9 cellular contexts compared by ENCODE assay signal in the genomic region with DNA sequence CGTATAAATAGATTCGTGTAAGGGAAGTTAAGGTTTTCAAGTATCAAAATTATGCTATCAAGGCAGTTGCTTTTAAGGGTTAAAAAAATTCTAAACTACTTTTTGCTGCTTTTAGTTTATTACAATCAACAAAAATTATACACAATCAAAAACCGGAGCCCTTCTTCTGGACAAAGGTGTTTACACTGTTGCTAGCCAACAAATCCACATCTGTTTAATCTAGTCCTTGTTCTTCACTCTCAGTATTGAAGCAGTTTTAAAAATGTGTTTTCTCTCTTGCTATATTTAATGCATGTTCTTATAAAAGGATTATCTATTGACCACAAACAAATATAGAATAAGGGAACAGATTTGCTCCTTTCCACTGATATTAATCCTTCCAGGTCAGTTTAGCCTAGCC. TPM values are rescaled to one million over a fixed set of nuclear protein-coding genes. Genes with fewer than 3 reads are reported as not detected.
DNase-seq lines count a peak whose midpoint lies in the region; ATAC-seq and TF ChIP-seq lines count a peak whose summit lies in the region.
"Had no signal": no experiment of that assay in that cellular context is flagged by ENCODE, and none has a peak within 500 bp of the region (broad histone marks: within the 10 kb centered on the region; RNA-seq: fewer than 3 reads in every experiment).

No MANE protein-coding gene starts in this region.

- no peak for TF ChIP-seq CTCF in CD8-positive, alpha-beta T cell (IDR thresholded peaks at IDR 0.05)
- TF ChIP-seq CTCF in Loucy (conservative IDR thresholded peaks at IDR 0.05; ENCODE audit: low read length) (no peak), colonic mucosa (IDR thresholded peaks at IDR 0.05) (no peak), neural crest cell (conservative IDR thresholded peaks at IDR 0.05) (no peak)

- H3K9me3 ChIP-seq in CD8-positive, alpha-beta T cell (ENCODE audit: low read length), result no peaks in the 10 kb centered on the region
- H3K9me3 ChIP-seq in Loucy (ENCODE audit: insufficient read depth, low read depth, low read length) (peaks cover 4% of the 10 kb centered on the region; the same call in 1 of the 2 replicates), colonic mucosa (no peaks in the 10 kb centered on the region)

- DNase-seq in CD8-positive, alpha-beta T cell, result no peak
- DNase-seq in colonic mucosa (no peak), neural crest cell (ENCODE audit: low read depth, low spot score) (no peak), EL (no peak)
- DNase-seq: activated gamma-delta T cell had no signal

- peaks cover 56% of the 10 kb centered on the region for H3K36me3 Mint-ChIP-seq in CD8-positive, alpha-beta T cell
- H3K36me3 Mint-ChIP-seq in neural crest cell (ENCODE audit: low read depth), result peaks cover 35% of the 10 kb centered on the region

- no peak for ATAC-seq in CD8-positive, alpha-beta T cell
- ATAC-seq in GM21515 (IDR thresholded peaks at IDR 0.05; ENCODE audit: unreplicated experiment), result no peak
- no peak for ATAC-seq in GM19395 (IDR thresholded peaks at IDR 0.05; ENCODE audit: unreplicated experiment)
- ATAC-seq in GM19351 (IDR thresholded peaks at IDR 0.05; ENCODE audit: unreplicated experiment), result no peak

- H3K9me2 ChIP-seq in Loucy (replicated peaks; ENCODE audit: low read depth, low read length), result no peaks in the 10 kb centered on the region

- intact Hi-C loops in CD8-positive, alpha-beta T cell (cut with DNase I, micrococcal nuclease), result loop anchor here in 1 of 2 experiments (5.0 kb wide), 1 partner anchor 60 kb away; a partner anchor contains a TSS
- intact Hi-C loops in colonic mucosa (cut with DNase I), result no loop called here

- peaks cover 69% of the 10 kb centered on the region for H3K79me2 ChIP-seq in Loucy (ENCODE audit: insufficient read depth, low read length)

- peaks cover 67% of the 10 kb centered on the region for H4K20me1 ChIP-seq in Loucy (ENCODE audit: insufficient read depth, low read length, poor library complexity, severe bottlenecking)

- peaks cover 7% of the 10 kb centered on the region for H3K9me3 Mint-ChIP-seq in CD8-positive, alpha-beta T cell
- peaks cover 3% of the 10 kb centered on the region for H3K9me3 Mint-ChIP-seq in neural crest cell

- H3K4me1 Mint-ChIP-seq in CD8-positive, alpha-beta T cell (ENCODE audit: low read depth), result peaks cover 73% of the 10 kb centered on the region
- H3K4me1 Mint-ChIP-seq in neural crest cell, result peaks cover 58% of the 10 kb centered on the region

- POLR2A ChIA-PET in CD8-positive, alpha-beta T cell (lab: Charles Lee), result interaction anchor here (1.0 kb wide), 1 partner anchor 14 kb away, joined by 3 read pairs; no protein-coding TSS in a partner anchor

- peaks cover 54% of the 10 kb centered on the region for H3K4me1 ChIP-seq in CD8-positive, alpha-beta T cell (ENCODE audit: insufficient read depth, low read length)
- peaks cover 11% of the 10 kb centered on the region for H3K4me1 ChIP-seq in Loucy (ENCODE audit: insufficient read depth, low read length, poor library complexity, severe bottlenecking)
- H3K4me1 ChIP-seq in colonic mucosa, result peaks cover 4% of the 10 kb centered on the region

- H3K27me3 Mint-ChIP-seq in CD8-positive, alpha-beta T cell (ENCODE audit: low read depth), result no peaks in the 10 kb centered on the region
- no peaks in the 10 kb centered on the region for H3K27me3 Mint-ChIP-seq in neural crest cell (ENCODE audit: low read depth)

- H3F3A ChIP-seq in Loucy (ENCODE audit: low read depth), result no peaks in the 10 kb centered on the region

- no peak overlapping the region for H3K4me3 ChIP-seq in CD8-positive, alpha-beta T cell (ENCODE audit: low read depth, low read length)
- H3K4me3 ChIP-seq in Loucy (ENCODE audit: low read length, poor library complexity, severe bottlenecking) (peak overlapping the region; percentile 85), colonic mucosa (peak overlapping the region; percentile 82)

- H3K4me3 Mint-ChIP-seq in CD8-positive, alpha-beta T cell, result peak overlapping the region; percentile 95
- peak overlapping the region; percentile 99 for H3K4me3 Mint-ChIP-seq in neural crest cell

- H3K36me3 ChIP-seq in CD8-positive, alpha-beta T cell (ENCODE audit: insufficient read depth, low read length), result no peaks in the 10 kb centered on the region
- H3K36me3 ChIP-seq in Loucy (ENCODE audit: insufficient read depth, low read length) (no peaks in the 10 kb centered on the region), colonic mucosa (no peaks in the 10 kb centered on the region)

- H2AFZ ChIP-seq in Loucy (ENCODE audit: low read length), result no peak overlapping the region

- H3K4me2 ChIP-seq in Loucy (ENCODE audit: low read depth, low read length, poor library complexity, severe bottlenecking), result peak overlapping the region; percentile 84

- H3K27ac Mint-ChIP-seq in CD8-positive, alpha-beta T cell, result no peak overlapping the region
- H3K27ac Mint-ChIP-seq in neural crest cell (ENCODE audit: unreplicated experiment), result no peak overlapping the region

- no peak overlapping the region for H3K27ac ChIP-seq in CD8-positive, alpha-beta T cell (ENCODE audit: low read depth, low read length)
- H3K27ac ChIP-seq in colonic mucosa, result peak overlapping the region; percentile 100

- CTCF ChIA-PET in CD8-positive, alpha-beta T cell (lab: Charles Lee), result no interaction called here

- H3K27me3 ChIP-seq in CD8-positive, alpha-beta T cell (ENCODE audit: insufficient read depth, low read length), result no peaks in the 10 kb centered on the region
- H3K27me3 ChIP-seq in Loucy (ENCODE audit: insufficient read depth, low read length, poor library complexity, severe bottlenecking) (no peaks in the 10 kb centered on the region), colonic mucosa (no peaks in the 10 kb centered on the region)

- H3K9ac ChIP-seq in Loucy (ENCODE audit: low read depth, low read length, poor library complexity, severe bottlenecking) (peak overlapping the region; percentile 89), colonic mucosa (ENCODE audit: low read depth in 2 of 2, low read length in 2 of 2) (peak overlapping the region in 1 of 2 donors; percentile 99)

RNA-seq across cellular contexts. Expression of a gene that starts 2.5 kb away (rescaled TPM):
- 10 to 100 TPM; 32.7 to 32.9 TPM for total RNA-seq in CD8-positive, alpha-beta T cell
- total RNA-seq in colonic mucosa (10 to 100 TPM; 20.2 to 39.2 TPM), neural crest cell (16.3 and 17.6 TPM in 2 replicates)
